ENCODE assay signal across 8 cellular contexts in the genomic region with DNA sequence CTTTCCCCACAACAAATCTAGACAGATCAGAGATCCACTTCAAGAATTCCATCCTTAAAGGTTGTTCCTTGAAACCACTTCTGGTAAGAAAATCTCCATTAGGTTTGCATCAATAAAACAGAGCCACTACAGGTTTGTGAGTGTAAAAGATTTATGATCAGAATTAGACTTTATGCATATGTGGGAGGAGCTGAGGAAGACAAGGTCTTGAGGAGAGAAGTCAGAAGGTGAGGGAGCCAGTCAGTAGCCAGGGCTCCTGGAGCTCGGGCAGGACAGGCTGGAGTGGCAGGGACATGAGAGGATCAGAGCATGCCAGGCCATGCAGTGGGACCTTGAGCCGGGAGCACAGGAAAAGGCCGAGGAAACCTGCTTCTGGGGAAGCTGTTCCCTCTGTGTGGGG.
A peak's percentile ranks its signal among the peaks of the same experiment; 100 is the strongest.
DNase-seq lines count a peak whose midpoint lies in the region; ATAC-seq and TF ChIP-seq lines count a peak whose summit lies in the region.
"Not testable (repeated sequence)": the region's sequence is repeated elsewhere in the genome, so short reads cannot be mapped to it uniquely, and the experiment has no call there.

No MANE protein-coding gene starts in this region.

- not testable (repeated sequence) for TF ChIP-seq RAD21 in HCT116 (IDR thresholded peaks at IDR 0.05; ENCODE audit: low read depth)

- CTCF ChIA-PET in HCT116 (lab: Charles Lee); PC-3 (lab: Charles Lee): not testable (repeated sequence)

- H3K36me3 ChIP-seq in CD4-positive, CD25-positive, alpha-beta regulatory T cell (ENCODE audit: control insufficient read depth, insufficient read depth, low read length); HCT116 (ENCODE audit: control insufficient read depth in 1 of 2, insufficient read depth in 2 of 2, low read length in 2 of 2); PC-3 (ENCODE audit: low read depth, low read length); transverse colon: not testable (repeated sequence)

- POLR2A ChIA-PET in HCT116 (lab: Charles Lee) = interaction anchor here (0.6 kb wide), 1 partner anchor 111 kb away, joined by 4 read pairs; no protein-coding TSS in a partner anchor
- POLR2A ChIA-PET in PC-3 (lab: Charles Lee; ENCODE audit: unreplicated experiment) = not testable (repeated sequence)
- POLR2A ChIA-PET in activated naive CD8-positive, alpha-beta T cell treated with anti-CD3 and anti-CD28 coated beads, Interleukin-2, amount 10 ng/mL, durations not matched to agents 7 days and 5 days (lab: Charles Lee) = interaction anchor here (1.2 kb wide), 1 partner anchor 10 kb away, joined by 3 read pairs; no protein-coding TSS in a partner anchor
- POLR2A ChIA-PET in naive thymus-derived CD8-positive, alpha-beta T cell (lab: Charles Lee) = interaction anchor here (1.3 to 1.9 kb wide), 3 partner anchors 9 to 300 kb away, joined by 4 to 5 read pairs (median 4); no protein-coding TSS in a partner anchor

- not testable (repeated sequence) for H3K9me3 Mint-ChIP-seq in CD4-positive, CD25-positive, alpha-beta regulatory T cell; T-helper 2 cell treated with Interferon-gamma antibody and Interleukin-4, amounts not matched to agents 5 μg/mL and 100 μg/mL, for 36 hours; activated naive CD8-positive, alpha-beta T cell treated with anti-CD3 and anti-CD28 coated beads, Interleukin-2, amount 10 ng/mL, durations not matched to agents 7 days and 5 days; naive thymus-derived CD8-positive, alpha-beta T cell

- not testable (repeated sequence) for H4K20me1 ChIP-seq in HCT116 (ENCODE audit: insufficient read depth); PC-3 (ENCODE audit: low read length)

- not testable (repeated sequence) for H3K4me3 ChIP-seq in CD4-positive, CD25-positive, alpha-beta regulatory T cell (ENCODE audit: low read depth, low read length); HCT116 (replicated peaks in 1 of 2; ENCODE audit: low read depth in 1 of 2, low read length in 2 of 2); PC-3 (ENCODE audit: low read length); transverse colon

- in situ Hi-C loops in transverse colon (cut with MboI; ENCODE audit: low pct_ligation_motif_present in 1 of 4, low pct_unique_long_range_greater_than_20kb in 1 of 4, low sequenced_read_pairs in 3 of 4) = not testable (repeated sequence)

- H3K36me3 Mint-ChIP-seq in CD4-positive, CD25-positive, alpha-beta regulatory T cell; T-helper 2 cell treated with Interferon-gamma antibody and Interleukin-4, amounts not matched to agents 5 μg/mL and 100 μg/mL, for 36 hours (ENCODE audit: low read depth); activated naive CD8-positive, alpha-beta T cell treated with anti-CD3 and anti-CD28 coated beads, Interleukin-2, amount 10 ng/mL, durations not matched to agents 7 days and 5 days; naive thymus-derived CD8-positive, alpha-beta T cell: not testable (repeated sequence)

- TF ChIP-seq POLR2A in HCT116 (IDR thresholded peaks at IDR 0.05; ENCODE audit: borderline replicate concordance, extremely low read depth, insufficient read depth, insufficient read length); transverse colon (IDR thresholded peaks at IDR 0.05): not testable (repeated sequence)

- not testable (repeated sequence) for H3F3A ChIP-seq in PC-3 (ENCODE audit: low read length, unreplicated experiment)

- peak overlapping the region in 3 of 4 donors; percentile 5 to 45 (median 13) for H3K4me3 Mint-ChIP-seq in CD4-positive, CD25-positive, alpha-beta regulatory T cell
- not testable (repeated sequence) for H3K4me3 Mint-ChIP-seq in T-helper 2 cell treated with Interferon-gamma antibody and Interleukin-4, amounts not matched to agents 5 μg/mL and 100 μg/mL, for 36 hours; activated naive CD8-positive, alpha-beta T cell treated with anti-CD3 and anti-CD28 coated beads, Interleukin-2, amount 10 ng/mL, durations not matched to agents 7 days and 5 days
- H3K4me3 Mint-ChIP-seq in naive thymus-derived CD8-positive, alpha-beta T cell = peak overlapping the region in 4 of 10 donors; percentile 7 to 79 (median 37)

- WGBS in transverse colon (ENCODE audit: low coverage in 1 of 2), 2 donors = 61 to 63% methylated on average over 2 to 3 of the region's 3 CpGs

- BruUV-seq in HCT116 (replicated peaks; lab: Mats Ljungman, UMichigan); PC-3 (replicated peaks; lab: Mats Ljungman, UMichigan): not testable (repeated sequence)

- RAD21 ChIA-PET in HCT116 (lab: Charles Lee; ENCODE audit: low non-redundant PET in 1 of 2, low total read pairs in 2 of 2, uncharacterized antibody in 2 of 2, unreplicated experiment in 2 of 2) = not testable (repeated sequence)

- not testable (repeated sequence) for TF ChIP-seq CTCF in HCT116 (IDR thresholded peaks at IDR 0.05 in 2 of 3, conservative IDR thresholded peaks at IDR 0.05 in 1 of 3; ENCODE audit: borderline replicate concordance in 1 of 3, insufficient read depth in 1 of 3, low read depth in 2 of 3, low read length in 2 of 3); PC-3 (conservative IDR thresholded peaks at IDR 0.05; ENCODE audit: low read depth, low read length); transverse colon (IDR thresholded peaks at IDR 0.05)

- not testable (repeated sequence) for H3K9ac ChIP-seq in HCT116 (ENCODE audit: low read length)
- H3K9ac ChIP-seq in PC-3 (ENCODE audit: low read length) = peak overlapping the region; percentile 63; the same call in 1 of the 2 replicates

- H3K4me1 ChIP-seq in CD4-positive, CD25-positive, alpha-beta regulatory T cell (ENCODE audit: control insufficient read depth, insufficient read depth, low read length, poor library complexity, severe bottlenecking) = not testable (repeated sequence)
- H3K4me1 ChIP-seq in HCT116 (ENCODE audit: control insufficient read depth in 1 of 2, insufficient read depth in 2 of 2, low read length in 2 of 2) = peaks cover 4 to 41% of the 10 kb centered on the region in 2 experiments; a peak in 3 of 4 replicates
- H3K4me1 ChIP-seq in PC-3 (ENCODE audit: insufficient read depth, low read length) = peaks cover 50% of the 10 kb centered on the region
- H3K4me1 ChIP-seq in transverse colon = peaks cover 13 to 27% (median 17%) of the 10 kb centered on the region in 4 donors

- H3K27ac ChIP-seq in CD4-positive, CD25-positive, alpha-beta regulatory T cell (ENCODE audit: insufficient read depth, low read length, poor library complexity, severe bottlenecking); HCT116 (ENCODE audit: low read depth, low read length): not testable (repeated sequence)
- peak overlapping the region; percentile 94 for H3K27ac ChIP-seq in PC-3 (ENCODE audit: low read length)
- peak overlapping the region; percentile 74 to 88 (median 79) for H3K27ac ChIP-seq in transverse colon

- H3K27me3 ChIP-seq in CD4-positive, CD25-positive, alpha-beta regulatory T cell (ENCODE audit: control insufficient read depth, insufficient read depth, low read length); HCT116 (ENCODE audit: insufficient read depth, low read length); PC-3 (ENCODE audit: low read length); transverse colon: not testable (repeated sequence)

- H3K27me3 Mint-ChIP-seq in CD4-positive, CD25-positive, alpha-beta regulatory T cell; activated naive CD8-positive, alpha-beta T cell treated with anti-CD3 and anti-CD28 coated beads, Interleukin-2, amount 10 ng/mL, durations not matched to agents 7 days and 5 days; naive thymus-derived CD8-positive, alpha-beta T cell: not testable (repeated sequence)
- peaks cover 13% of the 10 kb centered on the region for H3K27me3 Mint-ChIP-seq in T-helper 2 cell treated with Interferon-gamma antibody and Interleukin-4, amounts not matched to agents 5 μg/mL and 100 μg/mL, for 36 hours (ENCODE audit: low read depth)

- H3K9me3 ChIP-seq in CD4-positive, CD25-positive, alpha-beta regulatory T cell (ENCODE audit: control insufficient read depth in 2 of 2, low read length in 2 of 2); HCT116 (ENCODE audit: control insufficient read depth in 1 of 2, insufficient read depth in 1 of 2, low read depth in 1 of 2, low read length in 2 of 2); PC-3 (ENCODE audit: low read length); transverse colon: not testable (repeated sequence)

- peak overlapping the region in 2 of 3 donors; percentile 86 to 95 for H3K27ac Mint-ChIP-seq in CD4-positive, CD25-positive, alpha-beta regulatory T cell
- H3K27ac Mint-ChIP-seq in T-helper 2 cell treated with Interferon-gamma antibody and Interleukin-4, amounts not matched to agents 5 μg/mL and 100 μg/mL, for 36 hours = peak overlapping the region; percentile 9
- peak overlapping the region; percentile 26 for H3K27ac Mint-ChIP-seq in activated naive CD8-positive, alpha-beta T cell treated with anti-CD3 and anti-CD28 coated beads, Interleukin-2, amount 10 ng/mL, durations not matched to agents 7 days and 5 days
- peak overlapping the region in 9 of 10 donors; percentile 67 to 92 (median 80) for H3K27ac Mint-ChIP-seq in naive thymus-derived CD8-positive, alpha-beta T cell

- not testable (repeated sequence) for ATAC-seq in CD4-positive, CD25-positive, alpha-beta regulatory T cell (ENCODE audit: low read depth in 2 of 2); HCT116; PC-3; activated naive CD8-positive, alpha-beta T cell treated with anti-CD3 and anti-CD28 coated beads, Interleukin-2, amount 10 ng/mL, durations not matched to agents 7 days and 5 days (ENCODE audit: low read depth); naive thymus-derived CD8-positive, alpha-beta T cell
- ATAC-seq in left colon = peak; percentile 62

- intact Hi-C loops in HCT116 (cut with micrococcal nuclease) = loop anchor here (1.0 kb wide), 1 partner anchor 38 kb away; no protein-coding TSS in a partner anchor
- intact Hi-C loops in PC-3 (cut with micrococcal nuclease); left colon (cut with DNase I, micrococcal nuclease); transverse colon (cut with DNase I; ENCODE audit: low total_unique reads): not testable (repeated sequence)

- H3K4me2 ChIP-seq in HCT116 (ENCODE audit: low read length) (peak overlapping the region; percentile 61; the same call in 1 of the 2 replicates), PC-3 (ENCODE audit: low read length) (peak overlapping the region; percentile 40; the same call in 1 of the 2 replicates)

- not testable (repeated sequence) for H3K9me2 ChIP-seq in HCT116 (ENCODE audit: insufficient read depth); PC-3 (replicated peaks; ENCODE audit: low read length)

- TF ChIP-seq EP300 in transverse colon (IDR thresholded peaks at IDR 0.05; ENCODE audit: low read depth) = not testable (repeated sequence)

- H2AFZ ChIP-seq in HCT116 (ENCODE audit: low read depth, low read length, poor library complexity, severe bottlenecking) = peak overlapping the region; percentile 35
- H2AFZ ChIP-seq in PC-3 (ENCODE audit: low read length) = not testable (repeated sequence)

- not testable (repeated sequence) for DNase-seq in CD4-positive, CD25-positive, alpha-beta regulatory T cell; HCT116 (ENCODE audit: low read depth, low spot score); PC-3; T-helper 2 cell treated with Interferon-gamma antibody and Interleukin-4, amounts not matched to agents 5 μg/mL and 100 μg/mL, for 36 hours (ENCODE audit: low spot score); activated naive CD8-positive, alpha-beta T cell treated with anti-CD3 and anti-CD28 coated beads, Interleukin-2, amount 10 ng/mL, durations not matched to agents 7 days and 5 days; naive thymus-derived CD8-positive, alpha-beta T cell; transverse colon
- DNase-seq in left colon = peak in 1 of 2 donors; percentile 35

- H3K4me1 Mint-ChIP-seq in CD4-positive, CD25-positive, alpha-beta regulatory T cell = peaks cover 0 to 35% (median 5%) of the 10 kb centered on the region in 4 donors
- peaks cover 16% of the 10 kb centered on the region for H3K4me1 Mint-ChIP-seq in T-helper 2 cell treated with Interferon-gamma antibody and Interleukin-4, amounts not matched to agents 5 μg/mL and 100 μg/mL, for 36 hours (ENCODE audit: low read depth)
- H3K4me1 Mint-ChIP-seq in activated naive CD8-positive, alpha-beta T cell treated with anti-CD3 and anti-CD28 coated beads, Interleukin-2, amount 10 ng/mL, durations not matched to agents 7 days and 5 days = peaks cover 14% of the 10 kb centered on the region
- peaks cover 22 to 58% (median 36%) of the 10 kb centered on the region in 4 donors for H3K4me1 Mint-ChIP-seq in naive thymus-derived CD8-positive, alpha-beta T cell

- not testable (repeated sequence) for H3K79me2 ChIP-seq in HCT116 (ENCODE audit: insufficient read depth, low read length); PC-3 (ENCODE audit: low read length)

Comparison
In these comparisons a context has a peak if more than half of its experiments do, and no peak if none do; other contexts are left out.
1. H3K27ac Mint-ChIP-seq: peak in every context shown above with its lines; median percentile 90 in CD4-positive, CD25-positive, alpha-beta regulatory T cell; 80 in naive thymus-derived CD8-positive, alpha-beta T cell; 26 in activated naive CD8-positive, alpha-beta T cell treated with anti-CD3 and anti-CD28 coated beads, Interleukin-2, amount 10 ng/mL, durations not matched to agents 7 days and 5 days; 9 in T-helper 2 cell treated with Interferon-gamma antibody and Interleukin-4, amounts not matched to agents 5 μg/mL and 100 μg/mL, for 36 hours.